14 cellular contexts compared by ENCODE assay signal in the genomic region with DNA sequence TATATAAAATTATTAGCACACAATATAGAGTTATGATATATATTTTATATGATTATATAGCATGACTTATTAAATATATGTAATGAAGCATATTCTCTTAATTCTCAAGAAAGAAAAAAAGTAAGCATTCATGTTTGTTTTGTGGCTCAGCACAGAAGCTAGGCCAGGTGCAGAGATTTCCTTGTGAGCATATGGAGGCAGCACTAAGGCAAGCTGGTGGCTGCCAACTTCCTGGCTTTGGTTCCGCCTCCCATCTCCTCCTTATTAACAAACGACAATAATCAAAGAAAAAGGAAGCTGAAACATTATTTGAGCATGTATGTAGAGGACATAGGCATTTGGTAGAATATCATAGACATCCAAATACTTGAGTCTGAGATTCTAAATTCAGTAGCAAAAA.
DNase-seq lines count a peak whose midpoint lies in the region; ATAC-seq and TF ChIP-seq lines count a peak whose summit lies in the region.
"Had no signal": no experiment of that assay in that cellular context is flagged by ENCODE, and none has a peak within 500 bp of the region (broad histone marks: within the 10 kb centered on the region; RNA-seq: fewer than 3 reads in every experiment).

No MANE protein-coding gene starts in this region.

- H3K4me3 ChIP-seq in stomach (no peak overlapping the region), GM23338 (no peak overlapping the region)

- TF ChIP-seq POLR2A in stomach (IDR thresholded peaks at IDR 0.05) (no peak), GM18505 (IDR thresholded peaks at IDR 0.05; ENCODE audit: borderline replicate concordance, extremely low read depth, insufficient read depth, insufficient read length) (no peak)

- H3K27ac Mint-ChIP-seq in GM23338 = no peak overlapping the region
- H3K27ac Mint-ChIP-seq: CD4-positive, CD25-positive, alpha-beta regulatory T cell had no signal

- H3K4me2 ChIP-seq in GM23338 = no peak overlapping the region

- H3K27ac ChIP-seq in stomach (no peak overlapping the region), GM23338 (ENCODE audit: low read depth) (no peak overlapping the region)

- H3K79me2 ChIP-seq in GM23338 (replicated peaks; ENCODE audit: insufficient read depth) = peaks cover 4% of the 10 kb centered on the region; the same call in 1 of the 2 replicates

- H3K4me3 Mint-ChIP-seq in GM23338 = no peak overlapping the region
- H3K4me3 Mint-ChIP-seq: CD4-positive, CD25-positive, alpha-beta regulatory T cell had no signal

- no peak overlapping the region for H2AFZ ChIP-seq in GM23338

- H3K4me1 Mint-ChIP-seq in GM23338 = peaks cover 10% of the 10 kb centered on the region; the same call in 2 of the 3 replicates

- H3K36me3 ChIP-seq in stomach (no peaks in the 10 kb centered on the region), GM23338 (ENCODE audit: insufficient read depth) (no peaks in the 10 kb centered on the region)

- H3K27me3 ChIP-seq in stomach = no peaks in the 10 kb centered on the region
- no peaks in the 10 kb centered on the region for H3K27me3 ChIP-seq in GM23338 (ENCODE audit: insufficient read depth)

- peaks cover 0 to 42% (median 24%) of the 10 kb centered on the region in 4 donors for H3K4me1 ChIP-seq in stomach
- peaks cover 5% of the 10 kb centered on the region; the same call in 1 of the 2 replicates for H3K4me1 ChIP-seq in GM23338 (ENCODE audit: insufficient read depth)

- no peak for TF ChIP-seq EP300 in stomach (IDR thresholded peaks at IDR 0.05)

- H3F3A ChIP-seq in GM23338 (replicated peaks; ENCODE audit: low read depth) = no peaks in the 10 kb centered on the region

- TF ChIP-seq CTCF in stomach (IDR thresholded peaks at IDR 0.05) = no peak
- TF ChIP-seq CTCF in GM23338 (conservative IDR thresholded peaks at IDR 0.05; ENCODE audit: low read depth in 2 of 2) = no peak

- no peaks in the 10 kb centered on the region for H3K9me3 ChIP-seq in stomach

- intact Hi-C loops in stomach (cut with DNase I; ENCODE audit: low total_unique reads) = no loop called here

- H3K36me3 Mint-ChIP-seq in GM23338 (ENCODE audit: low read depth) = no peaks in the 10 kb centered on the region
- H3K36me3 Mint-ChIP-seq: CD4-positive, CD25-positive, alpha-beta regulatory T cell had no signal

- ATAC-seq in GM18505 (IDR thresholded peaks at IDR 0.05; ENCODE audit: unreplicated experiment) (no peak), GM21423 (IDR thresholded peaks at IDR 0.05; ENCODE audit: unreplicated experiment) (no peak), GM23338 (no peak)

- no peaks in the 10 kb centered on the region for H3K9me2 ChIP-seq in GM23338 (ENCODE audit: insufficient read depth)

- 18 to 48% (median 24%) methylated on average over 2 of the region's 2 CpGs for WGBS in stomach, 5 donors

- peak; percentile 3 for DNase-seq in NCI-H82 (lab: John Stamatoyannopoulos, UW)
- no peak for DNase-seq in NCI-H82 treated with DMSO at 0.1 percent for 48 hours (lab: John Stamatoyannopoulos, UW; ENCODE audit: unreplicated experiment)
- DNase-seq in NCI-H1694 treated with DMSO at 0.1 percent for 48 hours (lab: John Stamatoyannopoulos, UW) = peak; percentile 65
- DNase-seq in dermis blood vessel endothelial cell = peak; percentile 21
- peak; percentile 34 for DNase-seq in stomach
- no peak for DNase-seq in GM23338 (ENCODE audit: low spot score)
- DNase-seq: Calu3; CD4-positive, CD25-positive, alpha-beta regulatory T cell; H7; MV-4-11; NCI-H1436 treated with DMSO at 0.1 percent for 48 hours; NCI-H446 treated with DMSO at 0.1 percent for 48 hours had no signal

- peaks cover 2% of the 10 kb centered on the region for H3K27me3 Mint-ChIP-seq in GM23338 (ENCODE audit: insufficient read depth, low read depth, poor library complexity)
- H3K27me3 Mint-ChIP-seq: CD4-positive, CD25-positive, alpha-beta regulatory T cell had no signal

- H3K9me3 Mint-ChIP-seq in GM23338 = no peaks in the 10 kb centered on the region
- H3K9me3 Mint-ChIP-seq: CD4-positive, CD25-positive, alpha-beta regulatory T cell had no signal

- no peaks in the 10 kb centered on the region for H4K20me1 ChIP-seq in GM23338 (replicated peaks; ENCODE audit: insufficient read depth)

TF ChIP-seq in GM23338, 12 proteins besides CTCF, POLR2A, EP300 and RAD21 (continues in another document):
- TF ChIP-seq JUNB (IDR thresholded peaks at IDR 0.05; ENCODE audit: unreplicated experiment) (no peak), EZH2 (IDR thresholded peaks at IDR 0.05; ENCODE audit: low read depth, unreplicated experiment) (no peak), NANOG (IDR thresholded peaks at IDR 0.05; ENCODE audit: borderline replicate concordance) (no peak), ZNF114 (CRISPR knock-in tag; IDR thresholded peaks at IDR 0.05) (no peak)
- TF ChIP-seq, protein P1, sequence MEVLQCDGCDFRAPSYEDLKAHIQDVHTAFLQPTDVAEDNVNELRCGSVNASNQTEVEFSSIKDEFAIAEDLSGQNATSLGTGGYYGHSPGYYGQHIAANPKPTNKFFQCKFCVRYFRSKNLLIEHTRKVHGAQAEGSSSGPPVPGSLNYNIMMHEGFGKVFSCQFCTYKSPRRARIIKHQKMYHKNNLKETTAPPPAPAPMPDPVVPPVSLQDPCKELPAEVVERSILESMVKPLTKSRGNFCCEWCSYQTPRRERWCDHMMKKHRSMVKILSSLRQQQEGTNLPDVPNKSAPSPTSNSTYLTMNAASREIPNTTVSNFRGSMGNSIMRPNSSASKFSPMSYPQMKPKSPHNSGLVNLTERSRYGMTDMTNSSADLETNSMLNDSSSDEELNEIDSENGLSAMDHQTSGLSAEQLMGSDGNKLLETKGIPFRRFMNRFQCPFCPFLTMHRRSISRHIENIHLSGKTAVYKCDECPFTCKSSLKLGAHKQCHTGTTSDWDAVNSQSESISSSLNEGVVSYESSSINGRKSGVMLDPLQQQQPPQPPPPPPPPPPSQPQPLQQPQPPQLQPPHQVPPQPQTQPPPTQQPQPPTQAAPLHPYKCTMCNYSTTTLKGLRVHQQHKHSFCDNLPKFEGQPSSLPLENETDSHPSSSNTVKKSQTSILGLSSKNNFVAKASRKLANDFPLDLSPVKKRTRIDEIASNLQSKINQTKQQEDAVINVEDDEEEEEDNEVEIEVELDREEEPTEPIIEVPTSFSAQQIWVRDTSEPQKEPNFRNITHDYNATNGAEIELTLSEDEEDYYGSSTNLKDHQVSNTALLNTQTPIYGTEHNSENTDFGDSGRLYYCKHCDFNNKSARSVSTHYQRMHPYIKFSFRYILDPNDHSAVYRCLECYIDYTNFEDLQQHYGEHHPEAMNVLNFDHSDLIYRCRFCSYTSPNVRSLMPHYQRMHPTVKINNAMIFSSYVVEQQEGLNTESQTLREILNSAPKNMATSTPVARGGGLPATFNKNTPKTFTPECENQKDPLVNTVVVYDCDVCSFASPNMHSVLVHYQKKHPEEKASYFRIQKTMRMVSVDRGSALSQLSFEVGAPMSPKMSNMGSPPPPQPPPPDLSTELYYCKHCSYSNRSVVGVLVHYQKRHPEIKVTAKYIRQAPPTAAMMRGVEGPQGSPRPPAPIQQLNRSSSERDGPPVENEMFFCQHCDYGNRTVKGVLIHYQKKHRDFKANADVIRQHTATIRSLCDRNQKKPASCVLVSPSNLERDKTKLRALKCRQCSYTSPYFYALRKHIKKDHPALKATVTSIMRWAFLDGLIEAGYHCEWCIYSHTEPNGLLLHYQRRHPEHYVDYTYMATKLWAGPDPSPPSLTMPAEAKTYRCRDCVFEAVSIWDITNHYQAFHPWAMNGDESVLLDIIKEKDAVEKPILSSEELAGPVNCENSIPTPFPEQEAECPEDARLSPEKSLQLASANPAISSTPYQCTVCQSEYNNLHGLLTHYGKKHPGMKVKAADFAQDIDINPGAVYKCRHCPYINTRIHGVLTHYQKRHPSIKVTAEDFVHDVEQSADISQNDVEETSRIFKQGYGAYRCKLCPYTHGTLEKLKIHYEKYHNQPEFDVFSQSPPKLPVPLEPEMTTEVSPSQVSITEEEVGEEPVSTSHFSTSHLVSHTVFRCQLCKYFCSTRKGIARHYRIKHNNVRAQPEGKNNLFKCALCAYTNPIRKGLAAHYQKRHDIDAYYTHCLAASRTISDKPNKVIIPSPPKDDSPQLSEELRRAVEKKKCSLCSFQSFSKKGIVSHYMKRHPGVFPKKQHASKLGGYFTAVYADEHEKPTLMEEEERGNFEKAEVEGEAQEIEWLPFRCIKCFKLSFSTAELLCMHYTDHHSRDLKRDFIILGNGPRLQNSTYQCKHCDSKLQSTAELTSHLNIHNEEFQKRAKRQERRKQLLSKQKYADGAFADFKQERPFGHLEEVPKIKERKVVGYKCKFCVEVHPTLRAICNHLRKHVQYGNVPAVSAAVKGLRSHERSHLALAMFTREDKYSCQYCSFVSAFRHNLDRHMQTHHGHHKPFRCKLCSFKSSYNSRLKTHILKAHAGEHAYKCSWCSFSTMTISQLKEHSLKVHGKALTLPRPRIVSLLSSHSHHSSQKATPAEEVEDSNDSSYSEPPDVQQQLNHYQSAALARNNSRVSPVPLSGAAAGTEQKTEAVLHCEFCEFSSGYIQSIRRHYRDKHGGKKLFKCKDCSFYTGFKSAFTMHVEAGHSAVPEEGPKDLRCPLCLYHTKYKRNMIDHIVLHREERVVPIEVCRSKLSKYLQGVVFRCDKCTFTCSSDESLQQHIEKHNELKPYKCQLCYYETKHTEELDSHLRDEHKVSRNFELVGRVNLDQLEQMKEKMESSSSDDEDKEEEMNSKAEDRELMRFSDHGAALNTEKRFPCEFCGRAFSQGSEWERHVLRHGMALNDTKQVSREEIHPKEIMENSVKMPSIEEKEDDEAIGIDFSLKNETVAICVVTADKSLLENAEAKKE (CRISPR knock-in tag; IDR thresholded peaks at IDR 0.05) = no peak

Comparison
In these comparisons a context has a peak if more than half of its experiments do, and no peak if none do; other contexts are left out.
1. DNase-seq: peak in NCI-H82 (single experiment), NCI-H1694 treated with DMSO at 0.1 percent for 48 hours (single experiment), dermis blood vessel endothelial cell (single experiment) and stomach (single experiment); none in NCI-H82 treated with DMSO at 0.1 percent for 48 hours (single experiment) and GM23338 (single experiment).